ENCODE assay signal across 1 cellular context in the genomic region with DNA sequence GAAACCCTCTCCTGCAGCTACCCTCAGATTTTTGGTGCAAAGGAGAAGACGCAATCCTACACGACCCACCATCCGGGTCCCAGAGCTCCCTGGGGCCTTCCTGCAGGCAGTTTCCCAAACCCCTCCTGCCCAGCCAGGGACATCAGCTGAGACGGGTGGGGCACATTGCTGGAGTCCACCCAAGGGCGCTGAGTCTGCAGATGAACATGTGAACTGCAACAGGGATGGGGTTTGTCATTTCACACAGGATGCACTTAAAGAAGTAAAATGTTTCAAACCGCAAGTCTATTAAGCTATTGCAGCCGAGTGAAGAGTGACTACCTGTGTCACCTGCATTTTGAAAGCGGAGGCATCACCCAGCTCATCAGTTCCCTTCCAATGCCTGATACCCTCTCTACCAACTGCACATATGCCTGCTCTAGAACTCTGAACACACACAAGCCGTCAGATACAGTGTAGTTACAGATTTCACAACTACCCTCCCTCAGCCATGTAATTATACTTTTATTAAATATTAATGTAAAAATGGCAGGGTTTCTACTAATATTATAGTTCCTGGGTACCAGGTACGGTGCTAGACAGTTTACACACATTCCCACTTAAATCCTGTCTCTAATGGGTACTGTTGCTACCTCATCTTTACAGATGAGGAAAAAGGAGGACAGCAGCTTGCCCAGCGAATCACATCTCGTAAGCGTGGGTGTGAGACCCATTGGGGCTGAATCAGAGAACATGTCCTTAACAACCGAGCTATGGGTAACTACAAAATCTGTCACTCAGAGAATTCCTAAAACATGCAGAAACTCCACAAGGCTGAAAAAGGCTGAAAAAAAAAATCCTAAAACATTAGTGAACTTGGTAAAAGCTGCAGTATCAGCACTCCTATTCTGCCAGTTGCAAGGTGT.
TF ChIP-seq lines count a peak whose summit lies in the region.

No MANE protein-coding gene starts in this region.

TF ChIP-seq in GM23338, 12 proteins besides CTCF, POLR2A, EP300 and RAD21 (continued from another document):
- TF ChIP-seq, protein P1, sequence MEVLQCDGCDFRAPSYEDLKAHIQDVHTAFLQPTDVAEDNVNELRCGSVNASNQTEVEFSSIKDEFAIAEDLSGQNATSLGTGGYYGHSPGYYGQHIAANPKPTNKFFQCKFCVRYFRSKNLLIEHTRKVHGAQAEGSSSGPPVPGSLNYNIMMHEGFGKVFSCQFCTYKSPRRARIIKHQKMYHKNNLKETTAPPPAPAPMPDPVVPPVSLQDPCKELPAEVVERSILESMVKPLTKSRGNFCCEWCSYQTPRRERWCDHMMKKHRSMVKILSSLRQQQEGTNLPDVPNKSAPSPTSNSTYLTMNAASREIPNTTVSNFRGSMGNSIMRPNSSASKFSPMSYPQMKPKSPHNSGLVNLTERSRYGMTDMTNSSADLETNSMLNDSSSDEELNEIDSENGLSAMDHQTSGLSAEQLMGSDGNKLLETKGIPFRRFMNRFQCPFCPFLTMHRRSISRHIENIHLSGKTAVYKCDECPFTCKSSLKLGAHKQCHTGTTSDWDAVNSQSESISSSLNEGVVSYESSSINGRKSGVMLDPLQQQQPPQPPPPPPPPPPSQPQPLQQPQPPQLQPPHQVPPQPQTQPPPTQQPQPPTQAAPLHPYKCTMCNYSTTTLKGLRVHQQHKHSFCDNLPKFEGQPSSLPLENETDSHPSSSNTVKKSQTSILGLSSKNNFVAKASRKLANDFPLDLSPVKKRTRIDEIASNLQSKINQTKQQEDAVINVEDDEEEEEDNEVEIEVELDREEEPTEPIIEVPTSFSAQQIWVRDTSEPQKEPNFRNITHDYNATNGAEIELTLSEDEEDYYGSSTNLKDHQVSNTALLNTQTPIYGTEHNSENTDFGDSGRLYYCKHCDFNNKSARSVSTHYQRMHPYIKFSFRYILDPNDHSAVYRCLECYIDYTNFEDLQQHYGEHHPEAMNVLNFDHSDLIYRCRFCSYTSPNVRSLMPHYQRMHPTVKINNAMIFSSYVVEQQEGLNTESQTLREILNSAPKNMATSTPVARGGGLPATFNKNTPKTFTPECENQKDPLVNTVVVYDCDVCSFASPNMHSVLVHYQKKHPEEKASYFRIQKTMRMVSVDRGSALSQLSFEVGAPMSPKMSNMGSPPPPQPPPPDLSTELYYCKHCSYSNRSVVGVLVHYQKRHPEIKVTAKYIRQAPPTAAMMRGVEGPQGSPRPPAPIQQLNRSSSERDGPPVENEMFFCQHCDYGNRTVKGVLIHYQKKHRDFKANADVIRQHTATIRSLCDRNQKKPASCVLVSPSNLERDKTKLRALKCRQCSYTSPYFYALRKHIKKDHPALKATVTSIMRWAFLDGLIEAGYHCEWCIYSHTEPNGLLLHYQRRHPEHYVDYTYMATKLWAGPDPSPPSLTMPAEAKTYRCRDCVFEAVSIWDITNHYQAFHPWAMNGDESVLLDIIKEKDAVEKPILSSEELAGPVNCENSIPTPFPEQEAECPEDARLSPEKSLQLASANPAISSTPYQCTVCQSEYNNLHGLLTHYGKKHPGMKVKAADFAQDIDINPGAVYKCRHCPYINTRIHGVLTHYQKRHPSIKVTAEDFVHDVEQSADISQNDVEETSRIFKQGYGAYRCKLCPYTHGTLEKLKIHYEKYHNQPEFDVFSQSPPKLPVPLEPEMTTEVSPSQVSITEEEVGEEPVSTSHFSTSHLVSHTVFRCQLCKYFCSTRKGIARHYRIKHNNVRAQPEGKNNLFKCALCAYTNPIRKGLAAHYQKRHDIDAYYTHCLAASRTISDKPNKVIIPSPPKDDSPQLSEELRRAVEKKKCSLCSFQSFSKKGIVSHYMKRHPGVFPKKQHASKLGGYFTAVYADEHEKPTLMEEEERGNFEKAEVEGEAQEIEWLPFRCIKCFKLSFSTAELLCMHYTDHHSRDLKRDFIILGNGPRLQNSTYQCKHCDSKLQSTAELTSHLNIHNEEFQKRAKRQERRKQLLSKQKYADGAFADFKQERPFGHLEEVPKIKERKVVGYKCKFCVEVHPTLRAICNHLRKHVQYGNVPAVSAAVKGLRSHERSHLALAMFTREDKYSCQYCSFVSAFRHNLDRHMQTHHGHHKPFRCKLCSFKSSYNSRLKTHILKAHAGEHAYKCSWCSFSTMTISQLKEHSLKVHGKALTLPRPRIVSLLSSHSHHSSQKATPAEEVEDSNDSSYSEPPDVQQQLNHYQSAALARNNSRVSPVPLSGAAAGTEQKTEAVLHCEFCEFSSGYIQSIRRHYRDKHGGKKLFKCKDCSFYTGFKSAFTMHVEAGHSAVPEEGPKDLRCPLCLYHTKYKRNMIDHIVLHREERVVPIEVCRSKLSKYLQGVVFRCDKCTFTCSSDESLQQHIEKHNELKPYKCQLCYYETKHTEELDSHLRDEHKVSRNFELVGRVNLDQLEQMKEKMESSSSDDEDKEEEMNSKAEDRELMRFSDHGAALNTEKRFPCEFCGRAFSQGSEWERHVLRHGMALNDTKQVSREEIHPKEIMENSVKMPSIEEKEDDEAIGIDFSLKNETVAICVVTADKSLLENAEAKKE (CRISPR knock-in tag; IDR thresholded peaks at IDR 0.05): no peak
- TF ChIP-seq REST (IDR thresholded peaks at IDR 0.05; ENCODE audit: unreplicated experiment): no peak
- TF ChIP-seq NANOG (IDR thresholded peaks at IDR 0.05; ENCODE audit: borderline replicate concordance): no peak
- TF ChIP-seq ZNF114 (CRISPR knock-in tag; IDR thresholded peaks at IDR 0.05): no peak
- no peak for TF ChIP-seq CREB1 (CRISPR knock-in tag; IDR thresholded peaks at IDR 0.05; ENCODE audit: low read depth)
- no peak for TF ChIP-seq POLR2AphosphoS5 (IDR thresholded peaks at IDR 0.05; ENCODE audit: low read depth)
- TF ChIP-seq EZH2 (IDR thresholded peaks at IDR 0.05; ENCODE audit: low read depth, unreplicated experiment): no peak
- TF ChIP-seq ZNF331 (CRISPR knock-in tag; IDR thresholded peaks at IDR 0.05; ENCODE audit: low read depth): no peak
